ENCODE assay signal across 8 cellular contexts in the genomic region with DNA sequence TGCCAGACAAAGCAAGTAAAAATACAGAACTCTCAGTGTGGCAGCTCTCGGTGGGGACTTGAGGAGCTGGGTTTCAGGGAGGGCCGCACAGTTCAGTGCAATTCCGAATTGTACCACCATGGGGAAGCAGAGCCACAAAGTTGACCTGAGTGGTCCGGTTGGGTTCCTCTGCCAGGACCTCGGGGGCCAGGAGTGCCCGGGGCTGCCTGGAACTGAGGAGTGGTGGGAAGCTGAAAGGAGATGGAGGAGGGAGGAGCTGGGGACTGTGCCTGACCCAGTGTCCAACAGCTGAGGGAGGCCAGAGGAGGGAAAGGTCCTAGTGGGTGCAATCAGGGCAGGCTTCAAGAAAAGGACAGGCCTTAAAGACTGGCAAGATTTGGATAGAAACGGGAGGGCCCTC. TPM values are rescaled to one million over a fixed set of nuclear protein-coding genes. Genes with fewer than 3 reads are reported as not detected.
DNase-seq lines count a peak whose midpoint lies in the region; ATAC-seq and TF ChIP-seq lines count a peak whose summit lies in the region.

No MANE protein-coding gene starts in this region.

- peaks cover 3% of the 10 kb centered on the region for H3K27me3 Mint-ChIP-seq in activated CD8-positive, alpha-beta T cell treated with anti-CD3 and anti-CD28 coated beads for 36 hours

- WGBS in esophagus squamous epithelium, 2 donors: 8 to 13% methylated on average over 7 of the region's 7 CpGs
- WGBS in transverse colon (ENCODE audit: low coverage in 1 of 2), 2 donors: 21% methylated on average over 7 of the region's 7 CpGs; no CpG with 5 or more reads in 1 of the 2 donors

- TF ChIP-seq EP300 in transverse colon (IDR thresholded peaks at IDR 0.05; ENCODE audit: low read depth): no peak

- no peaks in the 10 kb centered on the region for H3K4me1 Mint-ChIP-seq in activated CD8-positive, alpha-beta T cell treated with anti-CD3 and anti-CD28 coated beads for 36 hours (ENCODE audit: low read depth)

- peak; percentile 59 for ATAC-seq in HG02610 (IDR thresholded peaks at IDR 0.05; ENCODE audit: unreplicated experiment)
- peak; percentile 92 for ATAC-seq in activated CD8-positive, alpha-beta T cell treated with anti-CD3 and anti-CD28 coated beads for 36 hours
- no peak for ATAC-seq in HG02840 (IDR thresholded peaks at IDR 0.05; ENCODE audit: low FRiP score, unreplicated experiment)

- H3K27ac ChIP-seq in esophagus squamous epithelium: no peak overlapping the region
- H3K27ac ChIP-seq in transverse colon: no peak overlapping the region

- TF ChIP-seq POLR2A in esophagus squamous epithelium (IDR thresholded peaks at IDR 0.05) (no peak), transverse colon (IDR thresholded peaks at IDR 0.05) (no peak)

- DNase-seq in ELF-1 (ENCODE audit: low read depth, low spot score): peak; percentile 94
- peak; percentile 28 for DNase-seq in NCI-H226
- DNase-seq in activated CD8-positive, alpha-beta T cell treated with anti-CD3 and anti-CD28 coated beads for 36 hours: peak; percentile 66
- no peak for DNase-seq in esophagus squamous epithelium (lab: John Stamatoyannopoulos, UW)
- DNase-seq in myocyte (ENCODE audit: low read depth): peak; percentile 77
- DNase-seq in transverse colon: peak; percentile 36

- peaks cover 0 to 2% (median 0%) of the 10 kb centered on the region in 3 donors for H3K4me1 ChIP-seq in esophagus squamous epithelium
- H3K4me1 ChIP-seq in transverse colon: peaks cover 0 to 4% (median 0%) of the 10 kb centered on the region in 4 donors

- H3K9me3 ChIP-seq in esophagus squamous epithelium (peaks cover 0 to 5% (median 0%) of the 10 kb centered on the region in 3 donors), transverse colon (no peaks in the 10 kb centered on the region)

- H3K27ac Mint-ChIP-seq in activated CD8-positive, alpha-beta T cell treated with anti-CD3 and anti-CD28 coated beads for 36 hours: no peak overlapping the region

- CTCF ChIA-PET in activated CD8-positive, alpha-beta T cell treated with anti-CD3 and anti-CD28 coated beads for 36 hours (lab: Charles Lee): interaction anchor here (0.7 to 4.2 kb wide), 31 partner anchors 8 to 462 kb away, joined by 3 to 17 read pairs (median 4); no protein-coding TSS in a partner anchor

- H3K36me3 ChIP-seq in esophagus squamous epithelium: no peaks in the 10 kb centered on the region
- H3K36me3 ChIP-seq in transverse colon: no peaks in the 10 kb centered on the region

- intact Hi-C loops in activated CD8-positive, alpha-beta T cell treated with anti-CD3 and anti-CD28 coated beads for 36 hours (cut with micrococcal nuclease): loop anchor here (10.0 kb wide), 1 partner anchor 153 kb away; no protein-coding TSS in a partner anchor
- intact Hi-C loops in esophagus squamous epithelium (cut with DNase I) (loop anchor here (10.0 kb wide), 1 partner anchor 153 kb away; no protein-coding TSS in a partner anchor), transverse colon (cut with DNase I; ENCODE audit: low total_unique reads) (loop anchor here (2.0 kb wide), 1 partner anchor 57 kb away; no protein-coding TSS in a partner anchor)

- H3K27me3 ChIP-seq in esophagus squamous epithelium (peaks cover 0 to 6% (median 0%) of the 10 kb centered on the region in 4 donors), transverse colon (no peaks in the 10 kb centered on the region)

- TF ChIP-seq CTCF in activated CD8-positive, alpha-beta T cell treated with anti-CD3 and anti-CD28 coated beads for 36 hours (IDR thresholded peaks at IDR 0.05): peak; percentile 64
- peak; percentile 25 to 82 (median 68) for TF ChIP-seq CTCF in esophagus squamous epithelium (IDR thresholded peaks at IDR 0.05)
- peak; percentile 58 to 80 (median 68) for TF ChIP-seq CTCF in transverse colon (IDR thresholded peaks at IDR 0.05)

- H3K36me3 Mint-ChIP-seq in activated CD8-positive, alpha-beta T cell treated with anti-CD3 and anti-CD28 coated beads for 36 hours (ENCODE audit: low read depth): no peaks in the 10 kb centered on the region

- in situ Hi-C loops in transverse colon (cut with MboI; ENCODE audit: low pct_ligation_motif_present in 1 of 4, low pct_unique_long_range_greater_than_20kb in 1 of 4, low sequenced_read_pairs in 3 of 4): loop anchor here (10.0 to 25.0 kb wide), 3 partner anchors 153 to 455 kb away; no protein-coding TSS in a partner anchor

- POLR2A ChIA-PET in activated CD8-positive, alpha-beta T cell treated with anti-CD3 and anti-CD28 coated beads for 36 hours (lab: Charles Lee): no interaction called here

- no peaks in the 10 kb centered on the region for H3K9me3 Mint-ChIP-seq in activated CD8-positive, alpha-beta T cell treated with anti-CD3 and anti-CD28 coated beads for 36 hours

- H3K4me3 ChIP-seq in esophagus squamous epithelium (no peak overlapping the region), transverse colon (no peak overlapping the region)

- H3K4me3 Mint-ChIP-seq in activated CD8-positive, alpha-beta T cell treated with anti-CD3 and anti-CD28 coated beads for 36 hours: no peak overlapping the region

RNA-seq across cellular contexts. Expression of gene TRH, which starts 32.2 kb away (rescaled TPM):
- total RNA-seq in activated CD8-positive, alpha-beta T cell treated with anti-CD3 and anti-CD28 coated beads for 36 hours: not detected
- total RNA-seq in esophagus squamous epithelium (not detected), myocyte (not detected in 2 replicates), transverse colon (not detected)
- polyA plus RNA-seq in myocyte (2012): 0.05 TPM

RNA-seq across cellular contexts. Expression of gene TMCC1, which starts 48.8 kb away (rescaled TPM):
- total RNA-seq in activated CD8-positive, alpha-beta T cell treated with anti-CD3 and anti-CD28 coated beads for 36 hours: 10 to 100 TPM; 14.1 to 18.0 TPM
- total RNA-seq in esophagus squamous epithelium (10 to 100 TPM; 13.1 to 23.5 (median 18.4) TPM), myocyte (20.8 and 23.2 TPM in 2 replicates), transverse colon (10 to 100 TPM in 3 of 4 donors, 1 to 10 TPM in 1; 4.1 to 21.8 (median 14.5) TPM)
- 17.9 TPM for polyA plus RNA-seq in myocyte (2012)
